15 cellular contexts compared by ENCODE assay signal in the genomic region with DNA sequence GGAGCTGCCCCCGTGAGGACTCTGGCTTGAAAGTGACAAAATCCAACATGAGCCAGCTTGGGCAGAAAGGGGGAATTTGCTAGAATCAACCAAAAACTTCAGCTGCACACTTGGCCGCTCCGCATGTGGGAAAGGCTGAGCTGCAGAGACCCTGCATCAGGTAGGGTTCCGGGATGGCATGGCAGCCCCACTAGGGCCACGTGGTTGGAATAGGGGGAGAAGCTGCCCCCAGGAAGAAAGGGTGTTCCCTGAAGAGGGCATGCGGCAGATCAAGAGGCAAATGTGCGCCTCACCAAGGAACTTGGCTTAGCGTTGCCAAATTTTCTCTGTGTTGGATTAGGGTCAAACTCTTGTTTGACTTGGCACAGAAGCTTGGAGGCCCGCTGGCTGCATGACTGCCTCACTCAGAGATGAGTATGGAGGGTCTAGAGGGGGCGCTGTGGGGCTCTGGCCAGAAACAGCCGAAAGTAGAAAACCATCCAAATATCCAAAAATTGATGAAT. TPM values are rescaled to one million over a fixed set of nuclear protein-coding genes. Genes with fewer than 3 reads are reported as not detected.
DNase-seq lines count a peak whose midpoint lies in the region; ATAC-seq and TF ChIP-seq lines count a peak whose summit lies in the region.
"Had no signal": no experiment of that assay in that cellular context is flagged by ENCODE, and none has a peak within 500 bp of the region (broad histone marks: within the 10 kb centered on the region; RNA-seq: fewer than 3 reads in every experiment).

No MANE protein-coding gene starts in this region.

- H3K4me3 ChIP-seq in breast epithelium: no peak overlapping the region
- H3K4me3 ChIP-seq in PC-3 (ENCODE audit: low read length): no peak overlapping the region

- no peaks in the 10 kb centered on the region for H3K9me3 ChIP-seq in breast epithelium
- H3K9me3 ChIP-seq in PC-3 (ENCODE audit: low read length): no peaks in the 10 kb centered on the region

- no peak overlapping the region for H3K4me2 ChIP-seq in PC-3 (ENCODE audit: low read length)

- TF ChIP-seq CTCF in MCF 10A (IDR thresholded peaks at IDR 0.05; ENCODE audit: unreplicated experiment): no peak
- TF ChIP-seq CTCF in breast epithelium (IDR thresholded peaks at IDR 0.05): no peak
- peak; percentile 42 for TF ChIP-seq CTCF in PC-3 (conservative IDR thresholded peaks at IDR 0.05; ENCODE audit: low read depth, low read length)
- peak; percentile 29 for TF ChIP-seq CTCF in foreskin keratinocyte (conservative IDR thresholded peaks at IDR 0.05)
- TF ChIP-seq CTCF in type B pancreatic cell (conservative IDR thresholded peaks at IDR 0.05): peak; percentile 27

- H3K36me3 ChIP-seq in breast epithelium: no peaks in the 10 kb centered on the region
- no peaks in the 10 kb centered on the region for H3K36me3 ChIP-seq in PC-3 (ENCODE audit: low read depth, low read length)

- no peaks in the 10 kb centered on the region for H4K20me1 ChIP-seq in PC-3 (ENCODE audit: low read length)

- H3K4me1 ChIP-seq in breast epithelium (no peaks in the 10 kb centered on the region), PC-3 (ENCODE audit: insufficient read depth, low read length) (no peaks in the 10 kb centered on the region), foreskin keratinocyte (peaks cover 6% of the 10 kb centered on the region)

- H3K4me1 Mint-ChIP-seq in MCF 10A (ENCODE audit: insufficient read depth, unreplicated experiment): no peaks in the 10 kb centered on the region
- H3K4me1 Mint-ChIP-seq in type B pancreatic cell (ENCODE audit: unreplicated experiment): peaks cover 24% of the 10 kb centered on the region
- no peaks in the 10 kb centered on the region for H3K4me1 Mint-ChIP-seq in activated T-helper 2 cell treated with anti-CD3 and anti-CD28 coated beads, Interferon-gamma antibody, Interleukin-2, Interleukin-4, amounts not matched to agents 10 μg/mL and 5 μg/mL and 100 μg/mL, durations not matched to agents 14 hours and 24 hours and 36 hours (ENCODE audit: low read depth)
- H3K4me1 Mint-ChIP-seq: activated naive CD4-positive, alpha-beta T cell treated with anti-CD3 and anti-CD28 coated beads, Interleukin-2, amount 10 ng/mL, durations not matched to agents 7 days and 5 days had no signal

- H3K27ac Mint-ChIP-seq in MCF 10A (ENCODE audit: low read depth, unreplicated experiment) (no peak overlapping the region), type B pancreatic cell (no peak overlapping the region)
- H3K27ac Mint-ChIP-seq in activated T-helper 2 cell treated with anti-CD3 and anti-CD28 coated beads, Interferon-gamma antibody, Interleukin-2, Interleukin-4, amounts not matched to agents 10 μg/mL and 5 μg/mL and 100 μg/mL, durations not matched to agents 14 hours and 24 hours and 36 hours: no peak overlapping the region
- H3K27ac Mint-ChIP-seq: activated naive CD4-positive, alpha-beta T cell treated with anti-CD3 and anti-CD28 coated beads, Interleukin-2, amount 10 ng/mL, durations not matched to agents 7 days and 5 days; dendritic cell treated with granulocyte-macrophage colony-stimulating factor and Interleukin-4, amounts not matched to agents 40 ng/mL and 50 ng/mL, for 4 days had no signal

- no peaks in the 10 kb centered on the region for H3K9me2 ChIP-seq in PC-3 (replicated peaks; ENCODE audit: low read length)

- BruUV-seq in MCF 10A (replicated peaks; lab: Mats Ljungman, UMichigan) (no TSS peak), PC-3 (replicated peaks; lab: Mats Ljungman, UMichigan) (no TSS peak)

- intact Hi-C loops in MCF 10A (cut with micrococcal nuclease) (no loop called here), breast epithelium (cut with DNase I; ENCODE audit: low total_unique reads) (no loop called here), PC-3 (cut with micrococcal nuclease) (no loop called here), posterior vena cava (cut with DNase I) (no loop called here)
- intact Hi-C loops in activated T-helper 2 cell treated with anti-CD3 and anti-CD28 coated beads, Interferon-gamma antibody, Interleukin-2, Interleukin-4, amounts not matched to agents 10 μg/mL and 5 μg/mL and 100 μg/mL, durations not matched to agents 14 hours and 24 hours and 36 hours (cut with micrococcal nuclease): no loop called here

- H3K27me3 Mint-ChIP-seq in MCF 10A (ENCODE audit: insufficient read depth, unreplicated experiment) (no peaks in the 10 kb centered on the region), type B pancreatic cell (peaks cover 2% of the 10 kb centered on the region)
- H3K27me3 Mint-ChIP-seq in activated T-helper 2 cell treated with anti-CD3 and anti-CD28 coated beads, Interferon-gamma antibody, Interleukin-2, Interleukin-4, amounts not matched to agents 10 μg/mL and 5 μg/mL and 100 μg/mL, durations not matched to agents 14 hours and 24 hours and 36 hours (ENCODE audit: low read depth): peaks cover 4% of the 10 kb centered on the region

- CTCF ChIA-PET in MCF 10A (lab: Yijun Ruan, JAX): interaction anchor here (0.8 to 1.2 kb wide), 2 partner anchors 11 to 36 kb away, joined by 6 to 8 read pairs; no protein-coding TSS in a partner anchor
- CTCF ChIA-PET in PC-3 (lab: Charles Lee): no interaction called here

- TF ChIP-seq POLR2A in breast epithelium (IDR thresholded peaks at IDR 0.05): no peak

- no peak overlapping the region for H3K27ac ChIP-seq in breast epithelium
- no peak overlapping the region for H3K27ac ChIP-seq in PC-3 (ENCODE audit: low read length)
- H3K27ac ChIP-seq in foreskin keratinocyte: no peak overlapping the region

- no peak overlapping the region for H3K4me3 Mint-ChIP-seq in MCF 10A (ENCODE audit: unreplicated experiment)
- H3K4me3 Mint-ChIP-seq in type B pancreatic cell: no peak overlapping the region
- no peak overlapping the region for H3K4me3 Mint-ChIP-seq in activated T-helper 2 cell treated with anti-CD3 and anti-CD28 coated beads, Interferon-gamma antibody, Interleukin-2, Interleukin-4, amounts not matched to agents 10 μg/mL and 5 μg/mL and 100 μg/mL, durations not matched to agents 14 hours and 24 hours and 36 hours (ENCODE audit: low read depth)
- H3K4me3 Mint-ChIP-seq: activated naive CD4-positive, alpha-beta T cell treated with anti-CD3 and anti-CD28 coated beads, Interleukin-2, amount 10 ng/mL, durations not matched to agents 7 days and 5 days; dendritic cell treated with granulocyte-macrophage colony-stimulating factor and Interleukin-4, amounts not matched to agents 40 ng/mL and 50 ng/mL, for 4 days had no signal

- no peaks in the 10 kb centered on the region for H3K36me3 Mint-ChIP-seq in MCF 10A (ENCODE audit: insufficient read depth, unreplicated experiment)
- H3K36me3 Mint-ChIP-seq in type B pancreatic cell: no peaks in the 10 kb centered on the region
- H3K36me3 Mint-ChIP-seq in activated T-helper 2 cell treated with anti-CD3 and anti-CD28 coated beads, Interferon-gamma antibody, Interleukin-2, Interleukin-4, amounts not matched to agents 10 μg/mL and 5 μg/mL and 100 μg/mL, durations not matched to agents 14 hours and 24 hours and 36 hours (ENCODE audit: low read depth): no peaks in the 10 kb centered on the region
- H3K36me3 Mint-ChIP-seq: activated naive CD4-positive, alpha-beta T cell treated with anti-CD3 and anti-CD28 coated beads, Interleukin-2, amount 10 ng/mL, durations not matched to agents 7 days and 5 days had no signal

- H3F3A ChIP-seq in PC-3 (ENCODE audit: low read length, unreplicated experiment): no peaks in the 10 kb centered on the region

- POLR2A ChIA-PET in MCF 10A (lab: Yijun Ruan, JAX) (no interaction called here), PC-3 (lab: Charles Lee; ENCODE audit: unreplicated experiment) (no interaction called here)

- peak; percentile 68 for DNase-seq in MCF 10A (ENCODE audit: unreplicated experiment)
- no peak for DNase-seq in breast epithelium (ENCODE audit: low spot score in 2 of 2)
- peak; percentile 34 for DNase-seq in PC-3
- DNase-seq in foreskin keratinocyte: no peak
- DNase-seq in type B pancreatic cell (ENCODE audit: extremely low spot score, unreplicated experiment): no peak
- no peak for DNase-seq in activated T-helper 2 cell treated with anti-CD3 and anti-CD28 coated beads, Interferon-gamma antibody, Interleukin-2, Interleukin-4, amounts not matched to agents 10 μg/mL and 5 μg/mL and 100 μg/mL, durations not matched to agents 14 hours and 24 hours and 36 hours (ENCODE audit: low spot score)
- no peak for DNase-seq in posterior vena cava (ENCODE audit: low spot score)
- DNase-seq: activated CD4-positive, alpha-beta T cell treated with anti-CD3 and anti-CD28 coated beads, Interleukin-2, amount 50 U/mL, for 1 hour; activated naive CD4-positive, alpha-beta T cell treated with anti-CD3 and anti-CD28 coated beads, Interleukin-2, amount 10 ng/mL, durations not matched to agents 7 days and 5 days; Kasumi-1; NCI-H524 treated with DMSO at 0.1 percent for 48 hours; SW 1271 had no signal

- H3K27me3 ChIP-seq in breast epithelium (no peaks in the 10 kb centered on the region), PC-3 (ENCODE audit: low read length) (no peaks in the 10 kb centered on the region), foreskin keratinocyte (no peaks in the 10 kb centered on the region)

- ATAC-seq in PC-3 (no peak), foreskin keratinocyte (no peak), HG03442 (IDR thresholded peaks at IDR 0.05; ENCODE audit: unreplicated experiment) (no peak)

- H3K9ac ChIP-seq in PC-3 (ENCODE audit: low read length): no peak overlapping the region

- H2AFZ ChIP-seq in PC-3 (ENCODE audit: low read length): no peak overlapping the region

- H3K79me2 ChIP-seq in PC-3 (ENCODE audit: low read length): no peaks in the 10 kb centered on the region

- H3K9me3 Mint-ChIP-seq in MCF 10A (ENCODE audit: unreplicated experiment) (no peaks in the 10 kb centered on the region), type B pancreatic cell (no peaks in the 10 kb centered on the region)
- H3K9me3 Mint-ChIP-seq in activated T-helper 2 cell treated with anti-CD3 and anti-CD28 coated beads, Interferon-gamma antibody, Interleukin-2, Interleukin-4, amounts not matched to agents 10 μg/mL and 5 μg/mL and 100 μg/mL, durations not matched to agents 14 hours and 24 hours and 36 hours: no peaks in the 10 kb centered on the region
- H3K9me3 Mint-ChIP-seq: activated naive CD4-positive, alpha-beta T cell treated with anti-CD3 and anti-CD28 coated beads, Interleukin-2, amount 10 ng/mL, durations not matched to agents 7 days and 5 days; dendritic cell treated with granulocyte-macrophage colony-stimulating factor and Interleukin-4, amounts not matched to agents 40 ng/mL and 50 ng/mL, for 4 days had no signal

RNA-seq across cellular contexts. Expression of gene WFIKKN2, which starts 29.2 kb away (rescaled TPM):
- total RNA-seq in MCF 10A (2022): not detected in 2 replicates
- total RNA-seq in breast epithelium: not detected
- not detected in 2 replicates for total RNA-seq in PC-3 (2014; rRNA removed)
- not detected in 2 replicates for total RNA-seq in foreskin keratinocyte
- not detected in 2 replicates for polyA plus RNA-seq in foreskin keratinocyte
- total RNA-seq in type B pancreatic cell (ENCODE audit: low replicate concordance): 1.7 TPM in 1 of 2 replicates, not detected in the other
- total RNA-seq in activated T-helper 2 cell treated with anti-CD3 and anti-CD28 coated beads, Interferon-gamma antibody, Interleukin-2, Interleukin-4, amounts not matched to agents 10 μg/mL and 5 μg/mL and 100 μg/mL, durations not matched to agents 14 hours and 24 hours and 36 hours: not detected in 2 replicates
- total RNA-seq in posterior vena cava: under 1 TPM; 0.33 to 0.42 TPM

RNA-seq across cellular contexts. Expression of gene ANKRD40CL, which starts 38.9 kb away (rescaled TPM):
- total RNA-seq in MCF 10A (2022): not detected in 2 replicates
- not detected for total RNA-seq in breast epithelium
- total RNA-seq in PC-3 (2014; rRNA removed): not detected in 2 replicates
- total RNA-seq in foreskin keratinocyte: not detected in 2 replicates
- not detected in 2 replicates for polyA plus RNA-seq in foreskin keratinocyte
- total RNA-seq in type B pancreatic cell (ENCODE audit: low replicate concordance): 0.90 TPM in 1 of 2 replicates, not detected in the other
- total RNA-seq in activated T-helper 2 cell treated with anti-CD3 and anti-CD28 coated beads, Interferon-gamma antibody, Interleukin-2, Interleukin-4, amounts not matched to agents 10 μg/mL and 5 μg/mL and 100 μg/mL, durations not matched to agents 14 hours and 24 hours and 36 hours: not detected in 2 replicates
- total RNA-seq in posterior vena cava: not detected
- total RNA-seq: mesenteric fat pad had no signal

RNA-seq across cellular contexts. Expression of gene TOB1, which starts 60.0 kb away (rescaled TPM):
- total RNA-seq in MCF 10A (2022): 53.1 and 66.0 TPM in 2 replicates
- 100 to 1,000 TPM in 1 of 3 donors, 10 to 100 TPM in 2; 12.6 to 145 (median 54.1) TPM for total RNA-seq in breast epithelium
- 28.7 and 39.3 TPM in 2 replicates for total RNA-seq in PC-3 (2014; rRNA removed)
- 45.2 and 49.1 TPM in 2 replicates for total RNA-seq in foreskin keratinocyte
- 31.7 and 35.3 TPM in 2 replicates for polyA plus RNA-seq in foreskin keratinocyte
- 54.9 and 113 TPM in 2 replicates for total RNA-seq in type B pancreatic cell (ENCODE audit: low replicate concordance)
- 28.5 and 28.9 TPM in 2 replicates for total RNA-seq in activated T-helper 2 cell treated with anti-CD3 and anti-CD28 coated beads, Interferon-gamma antibody, Interleukin-2, Interleukin-4, amounts not matched to agents 10 μg/mL and 5 μg/mL and 100 μg/mL, durations not matched to agents 14 hours and 24 hours and 36 hours
- 10 to 100 TPM; 48.9 to 59.1 TPM for total RNA-seq in posterior vena cava

Comparison
In these comparisons a context has a peak if more than half of its experiments do, and no peak if none do; other contexts are left out.
1. DNase-seq: peak in MCF 10A (single experiment) and PC-3 (single experiment); none in breast epithelium (0 of 2), foreskin keratinocyte (0 of 2), type B pancreatic cell (single experiment), activated T-helper 2 cell treated with anti-CD3 and anti-CD28 coated beads, Interferon-gamma antibody, Interleukin-2, Interleukin-4, amounts not matched to agents 10 μg/mL and 5 μg/mL and 100 μg/mL, durations not matched to agents 14 hours and 24 hours and 36 hours (single experiment) and posterior vena cava (single experiment).
2. CTCF ChIP-seq: peak in PC-3 (single experiment), foreskin keratinocyte (single experiment) and type B pancreatic cell (single experiment); none in MCF 10A (single experiment) and breast epithelium (0 of 3).